In genomic region chr12:110249105-110249504, GRCh38 we compare ENCODE assay signal across 13 cellular contexts. TPM values are rescaled to one million over a fixed set of nuclear protein-coding genes. Genes with fewer than 3 reads are reported as not detected.
DNase-seq lines count a peak whose midpoint lies in the region; ATAC-seq, FAIRE-seq and TF ChIP-seq lines count a peak whose summit lies in the region.
"Had no signal": no experiment of that assay in that cellular context is flagged by ENCODE, and none has a peak within 500 bp of the region (broad histone marks: within the 10 kb centered on the region; RNA-seq: fewer than 3 reads in every experiment).

No MANE protein-coding gene starts in this region.

- H3K27ac ChIP-seq in kidney (ENCODE audit: low read depth in 2 of 2, low read length in 2 of 2) (peak overlapping the region; percentile 68 to 81), small intestine (ENCODE audit: low read depth in 1 of 2, low read length in 1 of 2) (peak overlapping the region; percentile 98)

- no peak for ATAC-seq in GM21825 (IDR thresholded peaks at IDR 0.05; ENCODE audit: unreplicated experiment)

- peak overlapping the region; percentile 26; the same call in 1 of the 2 replicates for H3K27ac Mint-ChIP-seq in HFFc6
- peak overlapping the region in 4 of 5 experiments; percentile 61 to 96 (median 90) for H3K27ac Mint-ChIP-seq in brain
- H3K27ac Mint-ChIP-seq: T-helper 1 cell treated with Interleukin-12 subunit alpha and Interleukin-12 subunit beta and Interleukin-4 antibody, amounts not matched to agents 30 μg/mL and 1 μg/mL, for 36 hours had no signal

- no peak for TF ChIP-seq CTCF in HFFc6 (IDR thresholded peaks at IDR 0.05)
- no peak for TF ChIP-seq CTCF in brain (conservative IDR thresholded peaks at IDR 0.05)
- TF ChIP-seq CTCF in kidney (IDR thresholded peaks at IDR 0.05; ENCODE audit: borderline replicate concordance, extremely low read depth, insufficient read depth): no peak

- H3K9me3 Mint-ChIP-seq in HFFc6: no peaks in the 10 kb centered on the region
- peaks cover 0 to 4% (median 3%) of the 10 kb centered on the region in 5 experiments for H3K9me3 Mint-ChIP-seq in brain
- H3K9me3 Mint-ChIP-seq: T-helper 1 cell treated with Interleukin-12 subunit alpha and Interleukin-12 subunit beta and Interleukin-4 antibody, amounts not matched to agents 30 μg/mL and 1 μg/mL, for 36 hours had no signal

- intact Hi-C loops in kidney (cut with DNase I): no loop called here

- no peaks in the 10 kb centered on the region for H3K36me3 ChIP-seq in kidney (ENCODE audit: control insufficient read depth in 1 of 2, insufficient read depth in 2 of 2, low read length in 2 of 2)
- no peaks in the 10 kb centered on the region for H3K36me3 ChIP-seq in small intestine (ENCODE audit: control insufficient read depth in 2 of 2, insufficient read depth in 2 of 2, low read length in 2 of 2)

- H3K36me3 Mint-ChIP-seq in HFFc6 (ENCODE audit: low read depth): no peaks in the 10 kb centered on the region; the same call in 1 of the 2 replicates
- peaks cover 25% of the 10 kb centered on the region for H3K36me3 Mint-ChIP-seq in brain

- H3K4me3 Mint-ChIP-seq in HFFc6 (no peak overlapping the region), brain (no peak overlapping the region)
- H3K4me3 Mint-ChIP-seq: T-helper 1 cell treated with Interleukin-12 subunit alpha and Interleukin-12 subunit beta and Interleukin-4 antibody, amounts not matched to agents 30 μg/mL and 1 μg/mL, for 36 hours had no signal

- H3K9ac ChIP-seq in kidney (ENCODE audit: low read length in 2 of 2): peak overlapping the region in 1 of 2 donors; percentile 8

- DNase-seq in HFFc6 (no peak), kidney (no peak), small intestine (no peak), NCI-H1694 treated with DMSO at 0.1 percent for 48 hours (lab: John Stamatoyannopoulos, UW) (no peak), NCI-H2227 treated with DMSO at 0.1 percent for 48 hours (lab: John Stamatoyannopoulos, UW) (no peak)
- no peak for DNase-seq in activated effector memory CD4-positive, alpha-beta T cell treated with Interleukin-2 at 50 U/mL for 16 hours
- DNase-seq: NCI-H1092 treated with DMSO at 0.1 percent for 48 hours, occipital lobe had no signal

- 16 to 27% (median 23%) methylated on average over 4 of the region's 4 CpGs for WGBS in small intestine, 3 donors

- H3K4me3 ChIP-seq in kidney (ENCODE audit: low read length in 2 of 2) (peak overlapping the region in 1 of 2 donors; percentile 23), small intestine (ENCODE audit: low read depth in 1 of 2, low read length in 2 of 2) (no peak overlapping the region)
- H3K4me3 ChIP-seq: GM12878, tibial nerve had no signal

- H3K4me1 ChIP-seq in kidney (ENCODE audit: control insufficient read depth in 1 of 2, insufficient read depth in 1 of 2, low read depth in 1 of 2, low read length in 2 of 2) (peaks cover 47 to 66% of the 10 kb centered on the region in 2 donors), small intestine (ENCODE audit: control insufficient read depth in 2 of 2, insufficient read depth in 1 of 2, low read depth in 1 of 2, low read length in 1 of 2) (peaks cover 19 to 25% of the 10 kb centered on the region in 2 donors)

- H3K9me3 ChIP-seq in kidney (ENCODE audit: control insufficient read depth in 1 of 2, low read length in 2 of 2): no peaks in the 10 kb centered on the region
- no peaks in the 10 kb centered on the region for H3K9me3 ChIP-seq in small intestine (ENCODE audit: control insufficient read depth, low read depth)

- peaks cover 29% of the 10 kb centered on the region for H3K4me1 Mint-ChIP-seq in HFFc6 (ENCODE audit: low read depth)
- H3K4me1 Mint-ChIP-seq in brain: peaks cover 55% of the 10 kb centered on the region

- no peak for FAIRE-seq in kidney (lab: Jason Lieb, UNC)
- FAIRE-seq in small intestine (lab: Jason Lieb, UNC): no peak
- FAIRE-seq: GM12878 had no signal

- peaks cover 4% of the 10 kb centered on the region for H3K27me3 Mint-ChIP-seq in HFFc6 (ENCODE audit: insufficient read depth)
- no peaks in the 10 kb centered on the region for H3K27me3 Mint-ChIP-seq in brain

- no peaks in the 10 kb centered on the region for H3K27me3 ChIP-seq in small intestine (ENCODE audit: control insufficient read depth in 2 of 2, insufficient read depth in 2 of 2, low read length in 2 of 2)
- H3K27me3 ChIP-seq: tibial nerve had no signal

RNA-seq across cellular contexts. Expression of gene ATP2A2, which starts 31.9 kb away (rescaled TPM):
- total RNA-seq in HFFc6 (2021; fragmentation: NEBNext Ultra II Directional; extraction: Animal tissue kit (Norgen Biotek cat#: 25700)): 100 to 1,000 TPM; 254 to 286 (median 267) TPM
- 139 TPM for polyA plus RNA-seq in brain (ENCODE audit: insufficient read depth, low read depth, low replicate concordance)
- 221 TPM for total RNA-seq in kidney
- 37.2 TPM for polyA plus RNA-seq in kidney (ENCODE audit: insufficient read depth, low read depth, low replicate concordance)
- 100 to 1,000 TPM in 1 of 3 donors, 10 to 100 TPM in 2; 14.8 to 100 (median 21.9) TPM for polyA plus RNA-seq in small intestine
